9 cellular contexts compared by ENCODE assay signal in the genomic region with DNA sequence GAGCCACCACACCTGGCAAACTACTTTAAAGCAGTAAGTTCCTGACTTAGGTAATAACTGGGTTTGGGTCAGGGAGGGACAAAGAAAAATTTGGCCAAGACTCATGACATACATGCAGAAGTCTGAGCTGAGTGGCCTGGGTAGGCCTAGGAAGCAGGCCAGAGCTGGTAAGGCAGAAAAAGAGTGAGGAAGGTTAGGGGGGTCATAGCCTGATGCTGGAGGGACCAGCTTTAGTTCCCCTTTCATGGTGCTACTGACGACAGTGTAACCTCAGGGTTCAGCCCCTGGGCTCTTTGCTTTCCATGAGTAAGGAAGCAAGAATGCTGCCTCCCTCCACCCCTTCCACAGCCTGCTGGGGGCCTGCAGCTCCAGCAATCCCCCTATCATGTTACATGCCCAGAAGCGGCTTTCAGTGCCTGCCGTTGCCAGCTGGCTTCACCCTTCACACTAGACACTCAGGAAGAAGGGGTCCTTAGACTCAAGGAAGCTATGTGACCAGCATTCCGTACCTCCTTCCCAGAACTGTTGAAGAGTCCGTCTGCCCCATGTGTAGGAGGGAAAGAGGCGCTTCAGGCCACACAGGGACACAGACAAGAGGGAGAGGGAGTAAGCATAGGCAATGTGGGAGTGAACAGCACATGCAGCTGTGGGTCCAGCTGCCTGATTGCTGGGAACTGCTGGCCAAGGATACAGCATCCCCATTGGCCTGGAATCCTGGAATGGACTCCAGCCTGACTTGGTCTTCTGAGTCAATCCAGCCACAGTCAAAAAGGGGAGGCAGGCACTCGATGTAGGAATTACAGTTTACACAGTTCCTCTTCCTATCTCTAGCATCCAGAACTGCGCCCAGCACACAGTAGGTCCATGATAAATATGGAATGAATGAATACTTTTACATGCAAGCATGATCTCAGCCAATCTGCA. TPM values are rescaled to one million over a fixed set of nuclear protein-coding genes. Genes with fewer than 3 reads are reported as not detected.
DNase-seq lines count a peak whose midpoint lies in the region; ATAC-seq, FAIRE-seq and TF ChIP-seq lines count a peak whose summit lies in the region.
"Had no signal": no experiment of that assay in that cellular context is flagged by ENCODE, and none has a peak within 500 bp of the region (broad histone marks: within the 10 kb centered on the region; RNA-seq: fewer than 3 reads in every experiment).

No MANE protein-coding gene starts in this region.

- H3K4me3 ChIP-seq in HEK293 (ENCODE audit: low read depth, low read length) (no peak overlapping the region), neutrophil (ENCODE audit: low read depth in 1 of 2, low read length in 1 of 2) (no peak overlapping the region)

- CTCF ChIA-PET in HEK293 (lab: Yijun Ruan, JAX) (interaction anchor here (0.6 to 3.5 kb wide), 7 partner anchors 11 to 125 kb away, joined by 3 to 16 read pairs (median 3); no protein-coding TSS in a partner anchor), RWPE1 (lab: Yijun Ruan, JAX) (interaction anchor here (0.6 to 1.2 kb wide), 4 partner anchors 17 to 1110 kb away, joined by 4 to 6 read pairs (median 4); no protein-coding TSS in a partner anchor)

- TF ChIP-seq CTCF in HEK293 (tag by site-specific recombination; IDR thresholded peaks at IDR 0.05) = no peak
- TF ChIP-seq CTCF in RWPE1 (conservative IDR thresholded peaks at IDR 0.05; ENCODE audit: low read depth) = no peak
- no peak for TF ChIP-seq CTCF in neutrophil (IDR thresholded peaks at IDR 0.05)
- TF ChIP-seq CTCF in D721Med (IDR thresholded peaks at IDR 0.05; ENCODE audit: insufficient read depth, missing control alignments) = no peak

- H3K4me1 ChIP-seq in HEK293 (ENCODE audit: control insufficient read depth, insufficient read depth, low read length) = no peaks in the 10 kb centered on the region
- H3K4me1 ChIP-seq in neutrophil (ENCODE audit: control insufficient read depth in 1 of 2, insufficient read depth in 1 of 2, low read depth in 1 of 2, low read length in 1 of 2) = peaks cover 65 to 69% of the 10 kb centered on the region in 2 experiments

- POLR2A ChIA-PET in HEK293 (lab: Yijun Ruan, JAX) = interaction anchor here (1.0 to 1.2 kb wide), 4 partner anchors 13 to 93 kb away, joined by 3 to 5 read pairs (median 3); partner anchors contain the start of gene VCL
- POLR2A ChIA-PET in RWPE1 (lab: Yijun Ruan, JAX; ENCODE audit: low non-redundant PET) = interaction anchor here (0.7 to 0.9 kb wide), 2 partner anchors 17 to 19 kb away, joined by 3 to 4 read pairs; no protein-coding TSS in a partner anchor

- DNase-seq in RWPE1 (ENCODE audit: low spot score) = peak; percentile 85
- no peak for DNase-seq in superior temporal gyrus (ENCODE audit: extremely low spot score)
- no peak for DNase-seq in NCI-H748 (lab: John Stamatoyannopoulos, UW; ENCODE audit: unreplicated experiment)
- no peak for DNase-seq in D721Med (ENCODE audit: insufficient read length, low spot score)
- no peak for DNase-seq in NCI-H1105 (lab: John Stamatoyannopoulos, UW)

- H3K9me3 ChIP-seq in HEK293 (ENCODE audit: control insufficient read depth, insufficient read depth, low read depth, low read length) = no peaks in the 10 kb centered on the region
- H3K9me3 ChIP-seq in neutrophil = no peaks in the 10 kb centered on the region

- no peaks in the 10 kb centered on the region for H3K36me3 ChIP-seq in HEK293 (ENCODE audit: control insufficient read depth in 2 of 2, insufficient read depth in 1 of 2, low read length in 2 of 2)
- no peaks in the 10 kb centered on the region for H3K36me3 ChIP-seq in neutrophil

- FAIRE-seq in D721Med (lab: Jason Lieb, UNC) = no peak

- ATAC-seq in esophagus mucosa = peak; percentile 24

- no peaks in the 10 kb centered on the region for H3K27me3 ChIP-seq in neutrophil

- H3K27ac ChIP-seq in HEK293 (ENCODE audit: extremely low read depth, low read depth, low read length) (no peak overlapping the region), RWPE1 (peak overlapping the region; percentile 97), neutrophil (peak overlapping the region; percentile 33)

TF ChIP-seq in HEK293, 187 proteins besides CTCF, POLR2A, EP300 and RAD21 (continues in another document):
- peak; percentile 42; the same call in 1 of the 2 replicates for TF ChIP-seq SP2 (tag by site-specific recombination; IDR thresholded peaks at IDR 0.05)
- TF ChIP-seq ZBTB6 (tag by site-specific recombination; IDR thresholded peaks at IDR 0.05) = peak; percentile 13; the same call in 1 of the 2 replicates
- TF ChIP-seq ZFP37 (tag by site-specific recombination; IDR thresholded peaks at IDR 0.05) = 0 out of 2 replicates have a peak, but pooled peaks have one; percentile 16
- TF ChIP-seq, protein P1, sequence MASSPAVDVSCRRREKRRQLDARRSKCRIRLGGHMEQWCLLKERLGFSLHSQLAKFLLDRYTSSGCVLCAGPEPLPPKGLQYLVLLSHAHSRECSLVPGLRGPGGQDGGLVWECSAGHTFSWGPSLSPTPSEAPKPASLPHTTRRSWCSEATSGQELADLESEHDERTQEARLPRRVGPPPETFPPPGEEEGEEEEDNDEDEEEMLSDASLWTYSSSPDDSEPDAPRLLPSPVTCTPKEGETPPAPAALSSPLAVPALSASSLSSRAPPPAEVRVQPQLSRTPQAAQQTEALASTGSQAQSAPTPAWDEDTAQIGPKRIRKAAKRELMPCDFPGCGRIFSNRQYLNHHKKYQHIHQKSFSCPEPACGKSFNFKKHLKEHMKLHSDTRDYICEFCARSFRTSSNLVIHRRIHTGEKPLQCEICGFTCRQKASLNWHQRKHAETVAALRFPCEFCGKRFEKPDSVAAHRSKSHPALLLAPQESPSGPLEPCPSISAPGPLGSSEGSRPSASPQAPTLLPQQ (tag by site-specific recombination; IDR thresholded peaks at IDR 0.05) = peak; percentile 76
- peak; percentile 72 for TF ChIP-seq OSR2 (tag by site-specific recombination; IDR thresholded peaks at IDR 0.05)
- TF ChIP-seq ZXDB (tag by site-specific recombination; IDR thresholded peaks at IDR 0.05) = peak; percentile 84
- TF ChIP-seq, protein P2, sequence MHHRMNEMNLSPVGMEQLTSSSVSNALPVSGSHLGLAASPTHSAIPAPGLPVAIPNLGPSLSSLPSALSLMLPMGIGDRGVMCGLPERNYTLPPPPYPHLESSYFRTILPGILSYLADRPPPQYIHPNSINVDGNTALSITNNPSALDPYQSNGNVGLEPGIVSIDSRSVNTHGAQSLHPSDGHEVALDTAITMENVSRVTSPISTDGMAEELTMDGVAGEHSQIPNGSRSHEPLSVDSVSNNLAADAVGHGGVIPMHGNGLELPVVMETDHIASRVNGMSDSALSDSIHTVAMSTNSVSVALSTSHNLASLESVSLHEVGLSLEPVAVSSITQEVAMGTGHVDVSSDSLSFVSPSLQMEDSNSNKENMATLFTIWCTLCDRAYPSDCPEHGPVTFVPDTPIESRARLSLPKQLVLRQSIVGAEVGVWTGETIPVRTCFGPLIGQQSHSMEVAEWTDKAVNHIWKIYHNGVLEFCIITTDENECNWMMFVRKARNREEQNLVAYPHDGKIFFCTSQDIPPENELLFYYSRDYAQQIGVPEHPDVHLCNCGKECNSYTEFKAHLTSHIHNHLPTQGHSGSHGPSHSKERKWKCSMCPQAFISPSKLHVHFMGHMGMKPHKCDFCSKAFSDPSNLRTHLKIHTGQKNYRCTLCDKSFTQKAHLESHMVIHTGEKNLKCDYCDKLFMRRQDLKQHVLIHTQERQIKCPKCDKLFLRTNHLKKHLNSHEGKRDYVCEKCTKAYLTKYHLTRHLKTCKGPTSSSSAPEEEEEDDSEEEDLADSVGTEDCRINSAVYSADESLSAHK (tag by site-specific recombination; IDR thresholded peaks at IDR 0.05) = no peak
- peak; percentile 63 for TF ChIP-seq ZBTB17 (tag by site-specific recombination; IDR thresholded peaks at IDR 0.05)
- TF ChIP-seq ZBTB44 (tag by site-specific recombination; IDR thresholded peaks at IDR 0.05) = peak; percentile 66; the same call in 1 of the 2 replicates
- TF ChIP-seq ZNF488 (tag by site-specific recombination; IDR thresholded peaks at IDR 0.05) = no peak
- TF ChIP-seq ZNF24 (tag by site-specific recombination; IDR thresholded peaks at IDR 0.05) = peak; percentile 46; the same call in 1 of the 2 replicates

RNA-seq across cellular contexts. Expression of gene PLAU, which starts 4.1 kb away (rescaled TPM):
- total RNA-seq in esophagus mucosa = 19.4 TPM
- total RNA-seq: SK-MEL-5 had no signal

RNA-seq across cellular contexts. Expression of gene CAMK2G, which starts 32.4 kb away (rescaled TPM):
- total RNA-seq in esophagus mucosa = 18.9 TPM
